ENCODE assay signal across 1 cellular context in genomic region chr21:42496120-42496838, GRCh38.
TF ChIP-seq lines count a peak whose summit lies in the region.

Gene RSPH1, minus strand, starts transcription at chr21:42496224. Its CDS starts 38 bp downstream, at chr21:42496186.

TF ChIP-seq in HepG2, 621 proteins besides CTCF, POLR2A, EP300 and RAD21 (continued from another document and continues in another):
- TF ChIP-seq CCDC6 (CRISPR knock-in tag; IDR thresholded peaks at IDR 0.05), result no peak
- no peak for TF ChIP-seq ZC3H4 (CRISPR knock-in tag; IDR thresholded peaks at IDR 0.05; ENCODE audit: borderline replicate concordance)
- TF ChIP-seq KDM4B (CRISPR knock-in tag; IDR thresholded peaks at IDR 0.05), result no peak
- no peak for TF ChIP-seq ZSCAN9 (CRISPR knock-in tag; IDR thresholded peaks at IDR 0.05; ENCODE audit: borderline replicate concordance)
- no peak for TF ChIP-seq SP1 (IDR thresholded peaks at IDR 0.05)
- TF ChIP-seq SP1 (CRISPR knock-in tag; IDR thresholded peaks at IDR 0.05), result peak; percentile 90
- TF ChIP-seq ZNF646 (CRISPR knock-in tag; IDR thresholded peaks at IDR 0.05), result no peak
- no peak for TF ChIP-seq MATR3 (CRISPR knock-in tag; IDR thresholded peaks at IDR 0.05)
- TF ChIP-seq GTF3A (CRISPR knock-in tag; conservative IDR thresholded peaks at IDR 0.05), result no peak
- peak; percentile 83 for TF ChIP-seq NFYB (CRISPR knock-in tag; IDR thresholded peaks at IDR 0.05)
- TF ChIP-seq ZSCAN12 (CRISPR knock-in tag; IDR thresholded peaks at IDR 0.05), result no peak
- TF ChIP-seq ZFAT (CRISPR knock-in tag; conservative IDR thresholded peaks at IDR 0.05), result no peak
- TF ChIP-seq CBX2 (IDR thresholded peaks at IDR 0.05; ENCODE audit: low read depth, low read length), result no peak
- TF ChIP-seq CBX2 (CRISPR knock-in tag; IDR thresholded peaks at IDR 0.05; ENCODE audit: low read depth), result no peak
- TF ChIP-seq ZNF737 (CRISPR knock-in tag; IDR thresholded peaks at IDR 0.05; ENCODE audit: borderline replicate concordance), result no peak
- no peak for TF ChIP-seq ZBTB26 (CRISPR knock-in tag; IDR thresholded peaks at IDR 0.05; ENCODE audit: borderline replicate concordance)
- TF ChIP-seq EED (CRISPR knock-in tag; IDR thresholded peaks at IDR 0.05), result 0 out of 2 replicates have a peak, but pooled peaks have one; percentile 24
- TF ChIP-seq ZC3H13 (CRISPR knock-in tag; IDR thresholded peaks at IDR 0.05), result no peak
- no peak for TF ChIP-seq ZMAT5 (CRISPR knock-in tag; IDR thresholded peaks at IDR 0.05; ENCODE audit: borderline replicate concordance, low read depth)
- no peak for TF ChIP-seq HOXA5 (CRISPR knock-in tag; IDR thresholded peaks at IDR 0.05)
- no peak for TF ChIP-seq ZBTB44 (CRISPR knock-in tag; IDR thresholded peaks at IDR 0.05)
- TF ChIP-seq ZNF782 (CRISPR knock-in tag; IDR thresholded peaks at IDR 0.05; ENCODE audit: borderline replicate concordance), result no peak
- TF ChIP-seq ZNF550 (CRISPR knock-in tag; IDR thresholded peaks at IDR 0.05; ENCODE audit: borderline replicate concordance), result no peak
- TF ChIP-seq LCORL (IDR thresholded peaks at IDR 0.05), result no peak
- no peak for TF ChIP-seq LCORL (CRISPR knock-in tag; IDR thresholded peaks at IDR 0.05)
- TF ChIP-seq ATRX (CRISPR knock-in tag; IDR thresholded peaks at IDR 0.05; ENCODE audit: borderline replicate concordance), result no peak
- TF ChIP-seq SMAD9 (CRISPR knock-in tag; IDR thresholded peaks at IDR 0.05), result no peak
- TF ChIP-seq TAF1 (CRISPR knock-in tag; IDR thresholded peaks at IDR 0.05), result no peak
- no peak for TF ChIP-seq PLSCR1 (CRISPR knock-in tag; IDR thresholded peaks at IDR 0.05; ENCODE audit: borderline replicate concordance)
- no peak for TF ChIP-seq SATB2 (CRISPR knock-in tag; IDR thresholded peaks at IDR 0.05)
- no peak for TF ChIP-seq FOXA1 (IDR thresholded peaks at IDR 0.05)
- TF ChIP-seq FOXA1 (CRISPR knock-in tag; IDR thresholded peaks at IDR 0.05), result no peak
- peak; percentile 96 for TF ChIP-seq SAP130 (CRISPR knock-in tag; IDR thresholded peaks at IDR 0.05; ENCODE audit: low read depth)
- no peak for TF ChIP-seq CENPBD1 (CRISPR knock-in tag; IDR thresholded peaks at IDR 0.05; ENCODE audit: borderline replicate concordance, low read depth)
- no peak for TF ChIP-seq PRDM4 (CRISPR knock-in tag; IDR thresholded peaks at IDR 0.05; ENCODE audit: borderline replicate concordance)
- TF ChIP-seq U2AF2 (IDR thresholded peaks at IDR 0.05; ENCODE audit: low read depth, low read length), result peak; percentile 95
- TF ChIP-seq GATA4 (IDR thresholded peaks at IDR 0.05; ENCODE audit: borderline replicate concordance, low read depth), result no peak
- TF ChIP-seq NR2F6 (IDR thresholded peaks at IDR 0.05), result no peak
- no peak for TF ChIP-seq NR2F6 (CRISPR knock-in tag; IDR thresholded peaks at IDR 0.05)
- no peak for TF ChIP-seq THAP9 (CRISPR knock-in tag; IDR thresholded peaks at IDR 0.05; ENCODE audit: borderline replicate concordance)
- TF ChIP-seq ZNF710 (CRISPR knock-in tag; IDR thresholded peaks at IDR 0.05; ENCODE audit: borderline replicate concordance), result no peak
- no peak for TF ChIP-seq ZNF720 (CRISPR knock-in tag; IDR thresholded peaks at IDR 0.05)
- TF ChIP-seq ZNF746 (CRISPR knock-in tag; IDR thresholded peaks at IDR 0.05), result no peak
- no peak for TF ChIP-seq ZNF562 (CRISPR knock-in tag; IDR thresholded peaks at IDR 0.05; ENCODE audit: borderline replicate concordance)
- TF ChIP-seq ETS1 (CRISPR knock-in tag; IDR thresholded peaks at IDR 0.05), result no peak
- TF ChIP-seq ZBTB21 (CRISPR knock-in tag; IDR thresholded peaks at IDR 0.05), result peak; percentile 79
- TF ChIP-seq RELA (CRISPR knock-in tag; IDR thresholded peaks at IDR 0.05), result no peak
